ENCODE assay signal across 6 cellular contexts in the genomic region with DNA sequence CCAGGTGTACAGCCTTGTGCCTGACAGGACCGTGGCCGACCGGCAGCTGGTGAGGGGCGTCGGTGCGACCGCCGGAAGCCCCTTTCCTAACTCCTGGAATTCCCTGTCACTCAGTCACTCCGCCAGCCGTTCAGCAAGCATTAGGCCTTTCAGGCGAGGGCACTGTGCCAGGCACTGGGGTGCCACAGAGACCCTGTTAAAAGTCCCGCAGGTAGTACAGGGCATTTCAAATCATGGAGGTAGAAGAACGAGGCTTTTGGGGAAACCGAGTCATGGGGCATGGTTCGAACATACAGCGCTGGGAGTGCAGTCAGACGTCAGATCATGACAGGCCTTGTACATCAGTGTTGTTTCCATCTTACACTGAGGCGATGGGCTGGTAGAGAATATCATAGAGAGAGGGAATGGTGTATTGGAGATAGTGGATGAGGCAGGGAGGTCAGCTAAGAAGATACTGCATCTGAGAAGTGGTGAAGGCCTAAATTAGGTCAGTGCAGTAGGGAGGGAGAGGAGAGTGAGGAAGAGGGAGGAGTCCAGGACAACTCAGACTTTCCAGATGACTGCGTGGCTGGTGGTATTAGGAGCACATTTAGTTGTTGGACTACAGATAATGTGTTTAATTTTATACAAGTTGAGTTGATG.
DNase-seq lines count a peak whose midpoint lies in the region; ATAC-seq and TF ChIP-seq lines count a peak whose summit lies in the region.

No MANE protein-coding gene starts in this region.

- H3K27ac ChIP-seq in VCaP: peak overlapping the region; percentile 85

- in situ Hi-C loops in GM13977 (cut with MboI; ENCODE audit: low pct_unique_long_range_greater_than_20kb, low sequenced_read_pairs, unreplicated experiment): no loop called here

- H3K36me3 ChIP-seq in GM06990 (ENCODE audit: control insufficient read depth, insufficient read depth, low read length): peaks cover 18% of the 10 kb centered on the region

- no peaks in the 10 kb centered on the region for H3K27me3 ChIP-seq in GM06990 (replicated peaks; ENCODE audit: control insufficient read depth, insufficient read depth, low read length)

- DNase-seq in GM06990 (ENCODE audit: extremely low read depth, insufficient read length) (no peak), iris pigment epithelial cell (ENCODE audit: low read depth) (peak; percentile 80), GM13977 (ENCODE audit: low spot score) (no peak)

- peak overlapping the region; percentile 77 for H3K4me3 ChIP-seq in GM06990 (replicated peaks; ENCODE audit: low read depth, low read length)

- TF ChIP-seq CTCF in GM06990 (IDR thresholded peaks at IDR 0.05; ENCODE audit: insufficient read depth, low read length, poor library complexity, severe bottlenecking) (no peak), VCaP (conservative IDR thresholded peaks at IDR 0.05) (no peak), GM13977 (IDR thresholded peaks at IDR 0.05; ENCODE audit: extremely low read depth, insufficient read depth, missing control alignments) (no peak)

- ATAC-seq in GM19395 (IDR thresholded peaks at IDR 0.05; ENCODE audit: unreplicated experiment): no peak
- no peak for ATAC-seq in HG02623 (IDR thresholded peaks at IDR 0.05; ENCODE audit: unreplicated experiment)
